1 cellular context compared by ENCODE assay signal in the genomic region with DNA sequence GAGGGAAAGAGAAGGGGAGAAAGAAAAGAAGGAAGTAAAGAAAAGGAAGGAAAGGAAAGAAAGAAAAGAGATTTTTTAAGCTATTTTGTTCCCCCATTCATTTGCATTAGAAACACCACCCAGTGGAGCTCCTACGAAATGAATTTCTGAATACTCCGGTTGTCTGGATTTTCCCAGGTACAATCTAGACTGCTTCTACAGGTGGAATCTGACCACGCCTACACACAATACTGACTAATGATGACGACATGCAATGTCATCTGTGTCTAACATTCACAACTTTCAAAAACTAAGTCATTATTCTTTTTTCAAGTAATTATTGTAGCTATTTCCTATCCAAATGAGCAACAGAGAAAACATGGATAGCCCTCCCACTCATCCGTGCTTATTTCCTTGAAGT.
TF ChIP-seq lines count a peak whose summit lies in the region.

No MANE protein-coding gene starts in this region.

TF ChIP-seq in SK-N-SH, 30 proteins besides CTCF, POLR2A, EP300 and RAD21 (continued from another document):
- no peak for TF ChIP-seq PBX3 (IDR thresholded peaks at IDR 0.05)
- TF ChIP-seq MEF2A (IDR thresholded peaks at IDR 0.05; ENCODE audit: borderline replicate concordance, low read depth): no peak
- no peak for TF ChIP-seq RCOR1 (IDR thresholded peaks at IDR 0.05; ENCODE audit: low read length)
- TF ChIP-seq TAF1 (IDR thresholded peaks at IDR 0.05; ENCODE audit: borderline replicate concordance, low read depth, low read length): no peak
- TF ChIP-seq FOXM1 (IDR thresholded peaks at IDR 0.05; ENCODE audit: low read depth): no peak
